Comparison of ENCODE assay signal across 8 cellular contexts in genomic region chr11:74988541-74989268, GRCh38. TPM values are rescaled to one million over a fixed set of nuclear protein-coding genes. Genes with fewer than 3 reads are reported as not detected.
DNase-seq lines count a peak whose midpoint lies in the region; ATAC-seq and TF ChIP-seq lines count a peak whose summit lies in the region.

TSS of gene NEU3 (plus strand) at chr11:74988933. CDS start at chr11:74989061, 128 bp downstream.

- peak; percentile 78 to 93 (median 81) for DNase-seq in CD4-positive, CD25-positive, alpha-beta regulatory T cell
- peak; percentile 79 for DNase-seq in NCI-H748 treated with DMSO at 0.1 percent for 48 hours (lab: John Stamatoyannopoulos, UW)
- DNase-seq in activated CD4-positive, alpha-beta memory T cell treated with anti-CD3 and anti-CD28 coated beads for 36 hours: peak; percentile 91
- DNase-seq in ecto neural progenitor cell (ENCODE audit: low spot score): peak; percentile 84
- DNase-seq in lung (ENCODE audit: low spot score): peak; percentile 80
- peak; percentile 66 to 78 (median 74) for DNase-seq in stimulated activated CD4-positive, alpha-beta T cell treated with anti-CD3 and anti-CD28 coated beads, TNF-alpha, amount 100 ng/mL, for 4 hours (ENCODE audit: low read depth in 3 of 3)

- TF ChIP-seq CTCF in lung (IDR thresholded peaks at IDR 0.05; ENCODE audit: control extremely low read depth, extremely low read depth): no peak

- H3K36me3 ChIP-seq in CD4-positive, CD25-positive, alpha-beta regulatory T cell (ENCODE audit: control insufficient read depth, insufficient read depth, low read length): no peaks in the 10 kb centered on the region
- peaks cover 0 to 1% of the 10 kb centered on the region in 2 donors for H3K36me3 ChIP-seq in lung (ENCODE audit: control insufficient read depth in 2 of 2, insufficient read depth in 2 of 2, low read length in 2 of 2)

- peak within 1 kb of the TSS; percentile 94 to 97 (median 95) for H3K4me3 Mint-ChIP-seq in CD4-positive, CD25-positive, alpha-beta regulatory T cell
- peak within 1 kb of the TSS; percentile 91 for H3K4me3 Mint-ChIP-seq in activated CD4-positive, alpha-beta memory T cell treated with anti-CD3 and anti-CD28 coated beads for 36 hours

- ATAC-seq in CD4-positive, CD25-positive, alpha-beta regulatory T cell (ENCODE audit: low read depth in 2 of 2): peak; percentile 96 to 97
- ATAC-seq in GM19395 (IDR thresholded peaks at IDR 0.05; ENCODE audit: unreplicated experiment): peak; percentile 86
- peak; percentile 60 for ATAC-seq in HG03565 (IDR thresholded peaks at IDR 0.05; ENCODE audit: unreplicated experiment)
- peak; percentile 96 for ATAC-seq in lung (ENCODE audit: insufficient read depth, low FRiP score)

- peak within 1 kb of the TSS; percentile 75 for H3K27ac ChIP-seq in CD4-positive, CD25-positive, alpha-beta regulatory T cell (ENCODE audit: insufficient read depth, low read length, poor library complexity, severe bottlenecking)
- peak within 1 kb of the TSS; percentile 83 to 84 for H3K27ac ChIP-seq in lung (ENCODE audit: low read depth in 1 of 2, low read length in 1 of 2)

- CTCF ChIA-PET in activated CD4-positive, alpha-beta memory T cell treated with anti-CD3 and anti-CD28 coated beads for 36 hours (lab: Charles Lee): interaction anchor here (0.6 to 2.0 kb wide), 9 partner anchors 34 to 272 kb away, joined by 3 to 8 read pairs (median 3); no protein-coding TSS in a partner anchor

- peak within 1 kb of the TSS; percentile 93 for H3K4me3 ChIP-seq in CD4-positive, CD25-positive, alpha-beta regulatory T cell (ENCODE audit: low read depth, low read length)
- H3K4me3 ChIP-seq in lung: peak within 1 kb of the TSS; percentile 74

- H3K9me3 Mint-ChIP-seq in CD4-positive, CD25-positive, alpha-beta regulatory T cell: no peaks in the 10 kb centered on the region
- no peaks in the 10 kb centered on the region for H3K9me3 Mint-ChIP-seq in activated CD4-positive, alpha-beta memory T cell treated with anti-CD3 and anti-CD28 coated beads for 36 hours

- peaks cover under 1% of the 10 kb centered on the region for H3K36me3 Mint-ChIP-seq in CD4-positive, CD25-positive, alpha-beta regulatory T cell
- H3K36me3 Mint-ChIP-seq in activated CD4-positive, alpha-beta memory T cell treated with anti-CD3 and anti-CD28 coated beads for 36 hours: no peaks in the 10 kb centered on the region

- no peaks in the 10 kb centered on the region for H3K9me3 ChIP-seq in CD4-positive, CD25-positive, alpha-beta regulatory T cell (ENCODE audit: control insufficient read depth in 2 of 2, low read length in 2 of 2)
- H3K9me3 ChIP-seq in lung (ENCODE audit: control insufficient read depth in 2 of 2, insufficient read depth in 1 of 2, low read length in 1 of 2): no peaks in the 10 kb centered on the region

- 1% methylated on average over 46 of the region's 46 CpGs for WGBS in lung, 2 donors

- H3K4me1 ChIP-seq in CD4-positive, CD25-positive, alpha-beta regulatory T cell (ENCODE audit: control insufficient read depth, insufficient read depth, low read length, poor library complexity, severe bottlenecking): peaks cover 25% of the 10 kb centered on the region
- peaks cover 0 to 5% of the 10 kb centered on the region in 2 donors for H3K4me1 ChIP-seq in lung (ENCODE audit: control insufficient read depth in 2 of 2, insufficient read depth in 2 of 2, low read length in 2 of 2)

- no peaks in the 10 kb centered on the region for H3K27me3 Mint-ChIP-seq in CD4-positive, CD25-positive, alpha-beta regulatory T cell
- no peaks in the 10 kb centered on the region for H3K27me3 Mint-ChIP-seq in activated CD4-positive, alpha-beta memory T cell treated with anti-CD3 and anti-CD28 coated beads for 36 hours

- H3K27ac Mint-ChIP-seq in CD4-positive, CD25-positive, alpha-beta regulatory T cell: peak within 1 kb of the TSS; percentile 95 to 96 (median 95)
- H3K27ac Mint-ChIP-seq in activated CD4-positive, alpha-beta memory T cell treated with anti-CD3 and anti-CD28 coated beads for 36 hours: peak within 1 kb of the TSS; percentile 70

- peaks cover 19 to 34% (median 25%) of the 10 kb centered on the region in 4 donors for H3K4me1 Mint-ChIP-seq in CD4-positive, CD25-positive, alpha-beta regulatory T cell
- peaks cover 22% of the 10 kb centered on the region for H3K4me1 Mint-ChIP-seq in activated CD4-positive, alpha-beta memory T cell treated with anti-CD3 and anti-CD28 coated beads for 36 hours (ENCODE audit: low read depth)

- H3K27me3 ChIP-seq in CD4-positive, CD25-positive, alpha-beta regulatory T cell (ENCODE audit: control insufficient read depth, insufficient read depth, low read length): no peaks in the 10 kb centered on the region
- no peaks in the 10 kb centered on the region for H3K27me3 ChIP-seq in lung (ENCODE audit: control insufficient read depth, insufficient read depth)

- POLR2A ChIA-PET in activated CD4-positive, alpha-beta memory T cell treated with anti-CD3 and anti-CD28 coated beads for 36 hours (lab: Charles Lee): interaction anchor here (0.6 to 2.4 kb wide), 6 partner anchors 9 to 818 kb away, joined by 3 to 8 read pairs (median 4); partner anchors contain the start of genes C2CD3, LIPT2, PPME1 and SPCS2

- intact Hi-C loops in activated CD4-positive, alpha-beta memory T cell treated with anti-CD3 and anti-CD28 coated beads for 36 hours (cut with micrococcal nuclease): loop anchor here (1.0 to 2.0 kb wide), 2 partner anchors 39 to 60 kb away; partner anchors contain the start of genes SPCS2 and XRRA1

RNA-seq across cellular contexts. Expression of gene NEU3, which starts in this region (rescaled TPM):
- total RNA-seq in CD4-positive, CD25-positive, alpha-beta regulatory T cell: 10.8 TPM
- 1 to 10 TPM; 1.4 to 2.2 (median 1.9) TPM for polyA plus RNA-seq in CD4-positive, CD25-positive, alpha-beta regulatory T cell
- total RNA-seq in activated CD4-positive, alpha-beta memory T cell treated with anti-CD3 and anti-CD28 coated beads for 36 hours: 10 to 100 TPM; 13.6 to 14.3 TPM
- total RNA-seq in lung: 10 to 100 TPM; 10.5 to 13.9 TPM
- polyA plus RNA-seq in lung: 1 to 10 TPM; 4.1 to 5.2 TPM

Comparison
In these comparisons a context has a peak if more than half of its experiments do, and no peak if none do; other contexts are left out.
1. Peak in every context shown above with its lines: DNase-seq, ATAC-seq, H3K4me3 ChIP-seq and H3K27ac ChIP-seq.